Comparison of ENCODE assay signal across 9 cellular contexts in the genomic region with DNA sequence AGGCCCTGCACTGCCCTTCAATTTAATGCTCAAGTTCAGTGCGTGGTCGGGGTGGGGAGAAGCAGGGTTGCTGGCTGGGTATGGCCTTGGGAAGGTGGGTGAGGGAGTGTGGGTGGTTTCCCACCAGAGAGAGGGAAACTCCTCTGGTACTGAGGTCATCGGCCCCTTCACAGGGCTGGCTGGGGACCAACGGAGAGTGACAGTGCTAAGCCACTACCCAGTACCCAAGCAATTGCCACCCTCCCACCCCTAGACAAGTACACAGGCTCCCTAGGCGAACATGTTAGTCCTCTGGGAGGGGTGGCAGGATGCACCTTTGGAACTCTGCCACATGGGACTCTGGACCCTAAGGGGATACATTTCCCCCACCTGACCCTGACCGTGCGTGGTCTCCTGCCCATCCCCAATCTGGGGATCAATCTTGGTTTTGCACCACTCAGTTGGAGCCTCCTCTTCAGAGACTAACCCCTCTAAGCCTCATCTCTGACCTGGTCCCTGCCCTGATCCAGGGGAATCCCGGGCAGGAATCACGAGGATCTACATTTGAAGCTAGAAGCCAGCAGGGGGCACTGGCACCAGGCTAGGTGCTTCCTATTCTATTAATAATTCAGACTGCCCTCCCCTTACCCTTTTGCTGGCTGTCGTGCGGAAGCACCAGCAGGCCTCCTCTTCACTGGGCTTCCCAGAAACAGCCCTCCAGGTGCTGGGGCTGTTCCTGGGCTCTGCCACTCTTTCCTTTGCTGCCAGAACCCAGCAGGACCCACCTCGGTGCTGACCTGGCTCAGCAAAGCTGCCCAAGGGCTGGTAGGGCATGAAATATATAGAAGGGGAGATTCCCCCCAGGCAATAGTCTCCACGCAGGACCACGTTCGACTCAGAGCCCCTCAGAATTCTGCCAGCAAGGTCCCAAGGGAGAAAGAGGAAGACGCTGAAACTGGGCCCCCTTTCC.
A peak's percentile ranks its signal among the peaks of the same experiment; 100 is the strongest.
DNase-seq lines count a peak whose midpoint lies in the region; ATAC-seq and TF ChIP-seq lines count a peak whose summit lies in the region.
"Had no signal": no experiment of that assay in that cellular context is flagged by ENCODE, and none has a peak within 500 bp of the region (broad histone marks: within the 10 kb centered on the region; RNA-seq: fewer than 3 reads in every experiment).

No MANE protein-coding gene starts in this region.

- H3K36me3 ChIP-seq in osteoblast (ENCODE audit: insufficient read depth, low read length), result no peaks in the 10 kb centered on the region

- ATAC-seq in HG03108 (IDR thresholded peaks at IDR 0.05; ENCODE audit: unreplicated experiment), result no peak
- no peak for ATAC-seq in GM18519 (IDR thresholded peaks at IDR 0.05; ENCODE audit: low FRiP score, unreplicated experiment)
- no peak for ATAC-seq in GM18873 (IDR thresholded peaks at IDR 0.05; ENCODE audit: low FRiP score, unreplicated experiment)

- H3K4me2 ChIP-seq in osteoblast (ENCODE audit: insufficient read depth, low read length), result no peak overlapping the region

- no peak overlapping the region for H3K4me3 ChIP-seq in dorsolateral prefrontal cortex
- H3K4me3 ChIP-seq in osteoblast (ENCODE audit: insufficient read depth, low read length), result no peak overlapping the region

- TF ChIP-seq CTCF in dorsolateral prefrontal cortex (IDR thresholded peaks at IDR 0.05 in 54 of 56, conservative IDR thresholded peaks at IDR 0.05 in 2 of 56; ENCODE audit: low read depth in 1 of 56, partially characterized antibody in 56 of 56), result peak in 50 of 56 donors; percentile 12 to 67 (median 48)
- peak; percentile 57 for TF ChIP-seq CTCF in osteoblast (IDR thresholded peaks at IDR 0.05; ENCODE audit: extremely low read depth, low read depth, low read length)

- no peaks in the 10 kb centered on the region for H3K9me3 ChIP-seq in osteoblast (ENCODE audit: low read depth, low read length)

- H3K79me2 ChIP-seq in osteoblast (ENCODE audit: insufficient read depth, low read length), result no peaks in the 10 kb centered on the region

- intact Hi-C loops in dorsolateral prefrontal cortex (cut with DNase I), result loop anchor here in 1 of 2 donors (5.0 to 10.0 kb wide), 2 partner anchors 94 to 418 kb away; no protein-coding TSS in a partner anchor

- peak; percentile 15 for DNase-seq in ELR (ENCODE audit: low read depth)
- peak; percentile 66 for DNase-seq in NCI-H1694 treated with DMSO at 0.1 percent for 48 hours (lab: John Stamatoyannopoulos, UW)
- peak in 1 of 10 donors; percentile 46 for DNase-seq in dorsolateral prefrontal cortex
- DNase-seq in osteoblast (ENCODE audit: insufficient read length, low spot score, missing footprints), result peak; percentile 93
- DNase-seq in T-helper 1 cell, result no peak
- DNase-seq: activated CD8-positive, alpha-beta memory T cell treated with anti-CD3 and anti-CD28 coated beads, Interleukin-2, amount 50 U/mL, for 4 hours had no signal

- no peaks in the 10 kb centered on the region for H4K20me1 ChIP-seq in osteoblast (ENCODE audit: insufficient read depth, low read length)

- H2AFZ ChIP-seq in osteoblast (ENCODE audit: low read length), result no peak overlapping the region

- no peaks in the 10 kb centered on the region for H3K4me1 ChIP-seq in osteoblast (ENCODE audit: insufficient read depth, low read length)

- H3K27ac ChIP-seq in dorsolateral prefrontal cortex, result no peak overlapping the region
- H3K27ac ChIP-seq in osteoblast (ENCODE audit: low read depth, low read length), result no peak overlapping the region

- H3K27me3 ChIP-seq in dorsolateral prefrontal cortex, result no peaks in the 10 kb centered on the region
- no peaks in the 10 kb centered on the region for H3K27me3 ChIP-seq in osteoblast (ENCODE audit: insufficient read depth, low read length)

Comparison
In these comparisons a context has a peak if more than half of its experiments do, and no peak if none do; other contexts are left out.
1. DNase-seq: peak in ELR (single experiment), NCI-H1694 treated with DMSO at 0.1 percent for 48 hours (single experiment) and osteoblast (single experiment); none in T-helper 1 cell (0 of 5).